ENCODE assay signal across 8 cellular contexts in genomic region chr11:36292311-36292722, GRCh38. TPM values are rescaled to one million over a fixed set of nuclear protein-coding genes. Genes with fewer than 3 reads are reported as not detected.
DNase-seq lines count a peak whose midpoint lies in the region; ATAC-seq and TF ChIP-seq lines count a peak whose summit lies in the region.

No MANE protein-coding gene starts in this region.

- H4K20me1 ChIP-seq in SK-N-SH (ENCODE audit: insufficient read depth), result no peaks in the 10 kb centered on the region
- no peaks in the 10 kb centered on the region for H4K20me1 ChIP-seq in GM23248 (ENCODE audit: insufficient read depth)

- in situ Hi-C loops in GM23248 (cut with MboI), result loop anchor here (10.0 kb wide), 1 partner anchor 182 kb away; no protein-coding TSS in a partner anchor

- H3K27ac ChIP-seq in SK-N-SH (ENCODE audit: low read depth in 2 of 2, low read length in 1 of 2) (no peak overlapping the region), GM23248 (no peak overlapping the region)

- CTCF ChIA-PET in SK-N-SH (lab: Yijun Ruan, JAX), result interaction anchor here (0.7 to 8.9 kb wide), 27 partner anchors 9 to 272 kb away, joined by 3 to 109 read pairs (median 4); partner anchors contain the start of gene TRAF6

- DNase-seq in SK-N-SH (peak; percentile 71), GM23248 (peak; percentile 67), NCI-H2171 treated with DMSO at 0.1 percent for 48 hours (lab: John Stamatoyannopoulos, UW) (peak; percentile 69), astrocyte of the hippocampus (ENCODE audit: low read depth, low spot score) (peak; percentile 60), kidney glomerular epithelial cell (lab: John Stamatoyannopoulos, UW) (peak; percentile 40)

- no peak overlapping the region for H3K4me3 ChIP-seq in SK-N-SH (ENCODE audit: low read depth in 2 of 2, low read length in 1 of 2)
- H3K4me3 ChIP-seq in GM23248, result no peak overlapping the region

- peaks cover 3 to 13% of the 10 kb centered on the region in 2 experiments; a peak in 3 of 4 replicates for H3K4me1 ChIP-seq in SK-N-SH (ENCODE audit: control insufficient read depth in 1 of 2, insufficient read depth in 2 of 2, low read depth in 1 of 2, low read length in 1 of 2)
- H3K4me1 ChIP-seq in GM23248 (ENCODE audit: insufficient read depth), result peaks cover 15% of the 10 kb centered on the region

- POLR2A ChIA-PET in SK-N-SH (lab: Yijun Ruan, JAX), result no interaction called here

- H3K9me3 ChIP-seq in SK-N-SH (no peaks in the 10 kb centered on the region), GM23248 (ENCODE audit: low read depth) (no peaks in the 10 kb centered on the region)

- H3K4me2 ChIP-seq in SK-N-SH (no peak overlapping the region), GM23248 (ENCODE audit: unreplicated experiment) (no peak overlapping the region)

- TF ChIP-seq CTCF in SK-N-SH (IDR thresholded peaks at IDR 0.05), result peak; percentile 65

- TF ChIP-seq RAD21 in SK-N-SH (IDR thresholded peaks at IDR 0.05; ENCODE audit: low read length), result peak; percentile 80

- H3K79me2 ChIP-seq in SK-N-SH (ENCODE audit: insufficient read depth), result peaks cover 16% of the 10 kb centered on the region; the same call in 1 of the 2 replicates
- H3K79me2 ChIP-seq in GM23248 (ENCODE audit: insufficient read depth), result peaks cover 17% of the 10 kb centered on the region

- H3F3A ChIP-seq in SK-N-SH (replicated peaks; ENCODE audit: insufficient read depth) (no peaks in the 10 kb centered on the region), GM23248 (ENCODE audit: insufficient read depth) (peaks cover 9% of the 10 kb centered on the region)

- H3K36me3 ChIP-seq in SK-N-SH (replicated peaks in 1 of 2; ENCODE audit: control insufficient read depth in 1 of 2, insufficient read depth in 2 of 2, low read length in 1 of 2) (no peaks in the 10 kb centered on the region), GM23248 (ENCODE audit: low read depth) (no peaks in the 10 kb centered on the region)

- H3K27me3 ChIP-seq in SK-N-SH (ENCODE audit: insufficient read depth), result no peaks in the 10 kb centered on the region
- no peaks in the 10 kb centered on the region for H3K27me3 ChIP-seq in GM23248 (replicated peaks; ENCODE audit: insufficient read depth)

- ATAC-seq in SK-N-SH treated with all-trans-retinoic acid at 6 μM for 48 hours (no peak), HG03025 (IDR thresholded peaks at IDR 0.05; ENCODE audit: low FRiP score, unreplicated experiment) (no peak), GM19023 (IDR thresholded peaks at IDR 0.05; ENCODE audit: unreplicated experiment) (no peak)

- H2AFZ ChIP-seq in SK-N-SH (ENCODE audit: low read depth), result no peak overlapping the region
- no peak overlapping the region for H2AFZ ChIP-seq in GM23248

- no peak overlapping the region for H3K9ac ChIP-seq in SK-N-SH
- no peak overlapping the region for H3K9ac ChIP-seq in GM23248

- WGBS in SK-N-SH (ENCODE audit: low lambda C conversion rate), result 52% methylated on average over 3 of the region's 4 CpGs
- 13 to 15% methylated on average over 4 of the region's 4 CpGs for whole genome bisulfite sequencing in GM23248 (ENCODE audit: low coverage in 1 of 2, low lambda C conversion rate in 2 of 2, missing lambda C conversion rate in 2 of 2), 2 experiments

- H3K9me2 ChIP-seq in SK-N-SH (no peaks in the 10 kb centered on the region), GM23248 (ENCODE audit: insufficient read depth) (no peaks in the 10 kb centered on the region)

- TF ChIP-seq EP300 in SK-N-SH (IDR thresholded peaks at IDR 0.05; ENCODE audit: borderline replicate concordance in 1 of 2, low read depth in 1 of 2, low read length in 1 of 2), result no peak

TF ChIP-seq in SK-N-SH, 30 proteins besides CTCF, POLR2A, EP300 and RAD21:
- peak; percentile 66 for TF ChIP-seq RCOR1 (IDR thresholded peaks at IDR 0.05; ENCODE audit: low read length)
- TF ChIP-seq SMC3 (IDR thresholded peaks at IDR 0.05; ENCODE audit: low read depth, low read length), result peak; percentile 67
- no peak for TF ChIP-seq IRF3 (IDR thresholded peaks at IDR 0.05; ENCODE audit: low read depth, low read length)

TF ChIP-seq in SK-N-SH treated with all-trans-retinoic acid at 6 μM for 48 hours, 23 proteins besides CTCF, POLR2A, EP300 and RAD21:
- TF ChIP-seq TSHZ2 (CRISPR knock-in tag; IDR thresholded peaks at IDR 0.05) (no peak), ESRRG (CRISPR knock-in tag; IDR thresholded peaks at IDR 0.05) (no peak)

RNA-seq across cellular contexts. Expression of gene COMMD9, which starts 3.1 kb away (rescaled TPM):
- polyA plus RNA-seq in SK-N-SH (2012; rRNA removed), result 44.2 and 48.2 TPM in 2 replicates
- polyA plus RNA-seq in SK-N-SH (2012; cell fraction: cytosol; rRNA removed), result 33.6 and 40.0 TPM in 2 replicates
- 50.2 and 59.4 TPM in 2 replicates for polyA plus RNA-seq in SK-N-SH (2012; cell fraction: nucleus; rRNA removed)
- 42.2 and 44.0 TPM in 2 replicates for total RNA-seq in GM23248 (2014; rRNA removed; shearing (Covaris generic))
- polyA plus RNA-seq in GM23248 (2016; fragmentation: Nextera tagmentation; extraction: Ambion mirVana), result 85.3 and 92.7 TPM in 2 replicates

RNA-seq across cellular contexts. Expression of gene PRR5L, which starts 3.8 kb away (rescaled TPM):
- polyA plus RNA-seq in SK-N-SH (2012; rRNA removed) (0.29 and 0.46 TPM in 2 replicates), GM23248 (2016; fragmentation: Nextera tagmentation; extraction: Ambion mirVana) (6.9 and 9.0 TPM in 2 replicates)
- polyA plus RNA-seq in SK-N-SH (2012; cell fraction: cytosol; rRNA removed), result 0.24 and 0.26 TPM in 2 replicates
- polyA plus RNA-seq in SK-N-SH (2012; cell fraction: nucleus; rRNA removed), result 1.0 and 2.1 TPM in 2 replicates
- 26.7 and 29.8 TPM in 2 replicates for total RNA-seq in GM23248 (2014; rRNA removed; shearing (Covaris generic))
